ENCODE assay signal across 25 cellular contexts in the genomic region with DNA sequence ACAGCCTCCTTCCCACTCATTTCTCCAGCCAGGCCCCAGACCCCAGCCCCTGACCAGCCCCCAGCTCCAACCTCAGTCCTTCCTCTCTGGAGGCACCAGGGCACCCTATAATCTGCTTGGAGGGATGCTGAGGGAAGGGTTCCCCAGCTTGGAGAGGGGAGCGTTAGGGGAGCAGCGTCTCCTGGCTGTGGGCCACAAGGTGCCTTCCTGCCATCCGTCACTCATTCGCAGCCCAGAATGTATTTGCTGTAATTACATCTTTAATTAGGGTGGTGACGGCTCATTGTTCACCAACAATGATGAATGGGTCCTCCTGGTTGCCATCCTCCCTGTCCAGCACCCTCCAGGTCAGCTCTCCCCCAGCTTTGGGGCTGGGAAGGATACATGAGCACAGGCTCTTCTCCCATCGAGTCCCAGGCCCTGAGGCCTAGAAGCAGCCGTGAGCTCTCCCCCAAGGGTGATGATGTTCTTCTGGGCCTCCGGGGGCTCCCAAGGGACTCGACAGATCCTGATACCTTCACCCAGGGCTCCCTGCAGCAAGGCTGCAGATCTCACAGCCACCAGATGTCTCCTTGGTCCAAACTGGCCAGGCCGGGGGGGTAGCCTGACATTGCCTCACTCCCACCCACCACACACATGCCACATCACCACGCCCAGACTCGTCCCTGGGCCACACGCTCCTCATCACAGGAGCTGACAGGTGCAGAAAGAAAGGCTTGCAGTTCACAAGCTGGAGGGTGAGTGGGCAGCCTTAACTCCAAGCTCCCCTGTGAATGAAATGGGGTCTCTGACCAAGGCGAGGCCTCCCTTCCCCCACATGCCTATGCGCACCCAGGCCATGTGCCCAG. TPM values are rescaled to one million over a fixed set of nuclear protein-coding genes. Genes with fewer than 3 reads are reported as not detected.
DNase-seq lines count a peak whose midpoint lies in the region; ATAC-seq, FAIRE-seq and TF ChIP-seq lines count a peak whose summit lies in the region.
"Had no signal": no experiment of that assay in that cellular context is flagged by ENCODE, and none has a peak within 500 bp of the region (broad histone marks: within the 10 kb centered on the region; RNA-seq: fewer than 3 reads in every experiment).

No MANE protein-coding gene starts in this region.

- no peaks in the 10 kb centered on the region for H3K79me2 ChIP-seq in H1 (ENCODE audit: control insufficient read depth in 1 of 2, insufficient read depth in 2 of 2, low read length in 2 of 2)

- TF ChIP-seq EP300 in H1 (IDR thresholded peaks at IDR 0.05; ENCODE audit: borderline replicate concordance in 1 of 2, low read depth in 2 of 2, low read length in 2 of 2): no peak

- no peaks in the 10 kb centered on the region for H4K20me1 ChIP-seq in H1 (replicated peaks in 1 of 2; ENCODE audit: control insufficient read depth in 1 of 2, insufficient read depth in 2 of 2, low read length in 2 of 2)

- CTCF ChIA-PET in activated naive CD4-positive, alpha-beta T cell treated with anti-CD3 and anti-CD28 coated beads for 36 hours (lab: Charles Lee): interaction anchor here (1.3 to 1.5 kb wide), 2 partner anchors 10 to 347 kb away, joined by 3 read pairs; no protein-coding TSS in a partner anchor
- CTCF ChIA-PET in H1 (lab: Charles Lee; ENCODE audit: partially characterized antibody): interaction anchor here (0.9 to 8.5 kb wide), 10 partner anchors 9 to 369 kb away, joined by 3 to 65 read pairs (median 6); no protein-coding TSS in a partner anchor

- no peak overlapping the region for H3K4me2 ChIP-seq in H1 (ENCODE audit: insufficient read depth in 1 of 2, low read depth in 2 of 2, low read length in 2 of 2)

- no peak overlapping the region for H2AFZ ChIP-seq in H1 (ENCODE audit: low read length)

- no peak overlapping the region for H3K4me3 ChIP-seq in H1 (ENCODE audit: extremely low read depth in 1 of 4, insufficient read depth in 2 of 4, low read depth in 3 of 4, low read length in 4 of 4)
- H3K4me3 ChIP-seq: skin epidermis, transverse colon had no signal

- TF ChIP-seq CTCF in H1 (IDR thresholded peaks at IDR 0.05; ENCODE audit: control extremely low read depth in 1 of 3, insufficient read depth in 1 of 3, low read depth in 1 of 3, low read length in 3 of 3): no peak

- H3K27ac Mint-ChIP-seq in activated naive CD4-positive, alpha-beta T cell treated with anti-CD3 and anti-CD28 coated beads, Interleukin-2, amount 50 U/mL, for 72 hours: peak overlapping the region; percentile 29 to 60
- H3K27ac Mint-ChIP-seq in activated naive CD4-positive, alpha-beta T cell treated with anti-CD3 and anti-CD28 coated beads for 36 hours: no peak overlapping the region
- H3K27ac Mint-ChIP-seq: activated naive CD8-positive, alpha-beta T cell treated with anti-CD3 and anti-CD28 coated beads, Interleukin-2, amount 50 U/mL, for 24 hours; activated T-cell treated with anti-CD3 and anti-CD28 coated beads, Interleukin-2, amount 50 U/mL, for 72 hours; B cell had no signal

- no peak overlapping the region for H2BK20ac ChIP-seq in H1 (ENCODE audit: low read length)

- H3K4ac ChIP-seq in H1 (replicated peaks; ENCODE audit: insufficient read length, low read depth, low read length): no peak overlapping the region

- H3K36me3 Mint-ChIP-seq in activated naive CD4-positive, alpha-beta T cell treated with anti-CD3 and anti-CD28 coated beads, Interleukin-2, amount 50 U/mL, for 72 hours: no peaks in the 10 kb centered on the region
- H3K36me3 Mint-ChIP-seq in activated naive CD4-positive, alpha-beta T cell treated with anti-CD3 and anti-CD28 coated beads for 36 hours (ENCODE audit: low read depth): no peaks in the 10 kb centered on the region

- no peak overlapping the region for H4K91ac ChIP-seq in H1 (replicated peaks; ENCODE audit: insufficient read length, low read length)

- no peak for ATAC-seq in activated naive CD4-positive, alpha-beta T cell treated with anti-CD3 and anti-CD28 coated beads, Interleukin-2, amount 50 U/mL, for 72 hours
- no peak for ATAC-seq in HG02870 (IDR thresholded peaks at IDR 0.05; ENCODE audit: unreplicated experiment)
- ATAC-seq: activated naive CD8-positive, alpha-beta T cell treated with anti-CD3 and anti-CD28 coated beads, Interleukin-2, amount 50 U/mL, for 24 hours; activated T-cell treated with anti-CD3 and anti-CD28 coated beads, Interleukin-2, amount 50 U/mL, for 72 hours; PC-3 had no signal

- H3K27ac ChIP-seq in H1 (ENCODE audit: low read depth, low read length): no peak overlapping the region
- H3K27ac ChIP-seq: 22Rv1, skin epidermis, transverse colon, VCaP had no signal

- H3K27me3 ChIP-seq in H1 (replicated peaks in 1 of 4; ENCODE audit: control insufficient read depth in 3 of 4, extremely low read depth in 1 of 4, insufficient read depth in 3 of 4, low read length in 3 of 4): peaks cover 0 to 6% (median 5%) of the 10 kb centered on the region in 4 experiments; a peak in 4 of 7 replicates

- no peak overlapping the region for H2AK5ac ChIP-seq in H1 (ENCODE audit: low read depth, low read length)

- no peak for TF ChIP-seq RAD21 in H1 (IDR thresholded peaks at IDR 0.05 in 1 of 2, conservative IDR thresholded peaks at IDR 0.05 in 1 of 2; ENCODE audit: low read depth in 2 of 2, low read length in 2 of 2)

- WGBS in H1 (ENCODE audit: extremely low coverage in 1 of 2, insufficient coverage in 1 of 2, insufficient read length in 1 of 2, insufficient replicate concordance in 2 of 2, low coverage in 1 of 2, low lambda C conversion rate in 2 of 2, missing lambda C conversion rate in 1 of 2), 2 experiments: 91% methylated on average over 15 of the region's 15 CpGs; no CpG with 5 or more reads in 1 of the 2 experiments

- DNase-seq in NCI-H1092 treated with DMSO at 0.1 percent for 48 hours (lab: John Stamatoyannopoulos, UW) (peak; percentile 11), NCI-H1092 (lab: John Stamatoyannopoulos, UW) (no peak), H1 (ENCODE audit: low read depth in 1 of 2, low spot score in 2 of 2) (peak in 1 of 2 experiments; percentile 45), urothelium cell line (ENCODE audit: low spot score) (no peak), D341Med (ENCODE audit: low spot score) (no peak)
- no peak for DNase-seq in activated naive CD4-positive, alpha-beta T cell treated with anti-CD3 and anti-CD28 coated beads, Interleukin-2, amount 50 U/mL, for 72 hours (ENCODE audit: low spot score in 2 of 2)
- DNase-seq in activated naive CD4-positive, alpha-beta T cell treated with anti-CD3 and anti-CD28 coated beads for 36 hours: no peak
- DNase-seq: activated naive CD8-positive, alpha-beta T cell treated with anti-CD3 and anti-CD28 coated beads, Interleukin-2, amount 50 U/mL, for 24 hours; activated T-cell treated with anti-CD3 and anti-CD28 coated beads, Interleukin-2, amount 50 U/mL, for 72 hours; Kasumi-1; mammary epithelial cell; NCI-H2171 treated with DMSO at 0.1 percent for 48 hours; NCI-H526 treated with DMSO at 0.1 percent for 48 hours; PC-3; SIG-M5; stimulated activated CD4-positive, alpha-beta T cell treated with anti-CD3 and anti-CD28 coated beads, Interleukin-2, amount 100 ng/mL, for 24 hours; stimulated activated naive CD4-positive, alpha-beta T cell; T-helper 1 cell; transverse colon had no signal

- no peak overlapping the region for H4K8ac ChIP-seq in H1 (ENCODE audit: extremely low read depth, insufficient read depth, low read length)

- no peak overlapping the region for H2BK12ac ChIP-seq in H1 (ENCODE audit: low read depth, low read length)

- no peaks in the 10 kb centered on the region for H3K9me3 ChIP-seq in H1 (ENCODE audit: insufficient read depth in 2 of 2, low read depth in 1 of 2, low read length in 1 of 2)
- H3K9me3 ChIP-seq: transverse colon had no signal

- H3K4me3 Mint-ChIP-seq in activated naive CD4-positive, alpha-beta T cell treated with anti-CD3 and anti-CD28 coated beads for 36 hours: no peak overlapping the region
- H3K4me3 Mint-ChIP-seq: activated naive CD8-positive, alpha-beta T cell treated with anti-CD3 and anti-CD28 coated beads, Interleukin-2, amount 50 U/mL, for 24 hours; activated T-cell treated with anti-CD3 and anti-CD28 coated beads, Interleukin-2, amount 50 U/mL, for 72 hours; B cell; brain had no signal

- no peak for TF ChIP-seq POLR2A in H1 (IDR thresholded peaks at IDR 0.05; ENCODE audit: control extremely low read depth in 1 of 2, low read depth in 2 of 2, low read length in 2 of 2)

- no peaks in the 10 kb centered on the region for H3K9me3 Mint-ChIP-seq in activated naive CD4-positive, alpha-beta T cell treated with anti-CD3 and anti-CD28 coated beads, Interleukin-2, amount 50 U/mL, for 72 hours
- H3K9me3 Mint-ChIP-seq in activated naive CD4-positive, alpha-beta T cell treated with anti-CD3 and anti-CD28 coated beads for 36 hours: no peaks in the 10 kb centered on the region
- H3K9me3 Mint-ChIP-seq: activated naive CD8-positive, alpha-beta T cell treated with anti-CD3 and anti-CD28 coated beads, Interleukin-2, amount 50 U/mL, for 24 hours; activated T-cell treated with anti-CD3 and anti-CD28 coated beads, Interleukin-2, amount 50 U/mL, for 72 hours had no signal

- no peak overlapping the region for H3K14ac ChIP-seq in H1 (ENCODE audit: insufficient read length)

- H2BK5ac ChIP-seq in H1 (ENCODE audit: low read depth, low read length): no peak overlapping the region

- no peak overlapping the region for H4K5ac ChIP-seq in H1 (ENCODE audit: insufficient read length, low read depth, low read length)

- peaks cover 0 to 2% (median under 1%) of the 10 kb centered on the region in 4 experiments; a peak in 2 of 7 replicates for H3K4me1 ChIP-seq in H1 (replicated peaks in 1 of 4; ENCODE audit: control insufficient read depth in 3 of 4, insufficient read depth in 4 of 4, low read length in 3 of 4)

- peaks cover 15% of the 10 kb centered on the region for H3K27me3 Mint-ChIP-seq in activated naive CD4-positive, alpha-beta T cell treated with anti-CD3 and anti-CD28 coated beads for 36 hours (ENCODE audit: low read depth)

- H2BK15ac ChIP-seq in H1 (ENCODE audit: low read length): no peak overlapping the region

- no peak overlapping the region for H3K56ac ChIP-seq in H1 (replicated peaks; ENCODE audit: insufficient read length, low read depth, low read length)

- FAIRE-seq in H1 (lab: Jason Lieb, UNC) (no peak), urothelium cell line (lab: Jason Lieb, UNC) (peak; percentile 50)

- no peaks in the 10 kb centered on the region for H3K36me3 ChIP-seq in H1 (ENCODE audit: control insufficient read depth in 2 of 4, insufficient read depth in 4 of 4, low read length in 3 of 4)
- H3K36me3 ChIP-seq: transverse colon had no signal

- no peak overlapping the region for H2BK120ac ChIP-seq in H1 (replicated peaks; ENCODE audit: low read depth, low read length)

- H3K23me2 ChIP-seq in H1 (ENCODE audit: low read depth, low read length): no peaks in the 10 kb centered on the region; the same call in 1 of the 2 replicates

- H3K23ac ChIP-seq in H1 (ENCODE audit: insufficient read length): no peak overlapping the region

- peaks cover 17% of the 10 kb centered on the region for H3K4me1 Mint-ChIP-seq in activated naive CD4-positive, alpha-beta T cell treated with anti-CD3 and anti-CD28 coated beads for 36 hours (ENCODE audit: low read depth)

- H3K9ac ChIP-seq in H1 (replicated peaks in 1 of 4; ENCODE audit: extremely low read depth in 1 of 4, low read depth in 3 of 4, low read length in 3 of 4): no peak overlapping the region

- H3K79me1 ChIP-seq in H1 (ENCODE audit: low read depth, low read length): no peaks in the 10 kb centered on the region

- POLR2A ChIA-PET in H1 (lab: Charles Lee; ENCODE audit: partially characterized antibody): interaction anchor here (0.6 to 2.8 kb wide), 3 partner anchors 12 to 76 kb away, joined by 3 to 9 read pairs (median 4); no protein-coding TSS in a partner anchor

- no peak overlapping the region for H3K18ac ChIP-seq in H1 (ENCODE audit: extremely low read depth, low read length)

- intact Hi-C loops in activated naive CD4-positive, alpha-beta T cell treated with anti-CD3 and anti-CD28 coated beads for 36 hours (cut with micrococcal nuclease): no loop called here

RNA-seq across cellular contexts. Expression of a gene that starts 26.8 kb away (rescaled TPM):
- total RNA-seq in activated naive CD4-positive, alpha-beta T cell treated with anti-CD3 and anti-CD28 coated beads, Interleukin-2, amount 50 U/mL, for 72 hours: 10 to 100 TPM; 31.4 to 43.0 TPM
- total RNA-seq in activated naive CD4-positive, alpha-beta T cell treated with anti-CD3 and anti-CD28 coated beads for 36 hours: 10 to 100 TPM; 28.1 to 29.0 TPM
- total RNA-seq in H1 (2021; fragmentation: NEBNext Ultra II Directional; extraction: Animal tissue kit (Norgen Biotek cat#: 25700)): 26.1 and 26.8 TPM in 2 replicates
- polyA plus RNA-seq in H1 (2011; rRNA removed): 45.9 and 69.5 TPM in 2 replicates
- 40.2 TPM for polyA plus RNA-seq in H1 (2011; cell fraction: cytosol; rRNA removed)
- polyA plus RNA-seq in H1 (2011; cell fraction: nucleus; rRNA removed): 78.2 TPM
- polyA plus RNA-seq in H1 (2012, experiment 1 of 2): 22.9 to 29.5 TPM (median 25.5 TPM) in 4 replicates
- 21.8 TPM for polyA plus RNA-seq in H1 (2012, experiment 2 of 2)
- 16.7 TPM for polyA plus RNA-seq in H1 (2013, experiment 1 of 2)
- polyA plus RNA-seq in H1 (2013, experiment 2 of 2): 14.7 TPM
- 41.7 and 64.6 TPM in 2 replicates for polyA minus RNA-seq in H1 (2011; rRNA and poly(A)+ RNA removed)
- polyA minus RNA-seq in H1 (2011; cell fraction: cytosol; rRNA and poly(A)+ RNA removed): 26.7 TPM
- 46.5 TPM for polyA minus RNA-seq in H1 (2011; cell fraction: nucleus; rRNA and poly(A)+ RNA removed)

RNA-seq across cellular contexts. Expression of a gene that starts 26.8 kb away (rescaled TPM):
- total RNA-seq in activated naive CD4-positive, alpha-beta T cell treated with anti-CD3 and anti-CD28 coated beads, Interleukin-2, amount 50 U/mL, for 72 hours: 10 to 100 TPM in 1 of 2 donors, 1 to 10 TPM in 1; 3.1 to 23.9 TPM
- total RNA-seq in activated naive CD4-positive, alpha-beta T cell treated with anti-CD3 and anti-CD28 coated beads for 36 hours: 10 to 100 TPM; 13.8 to 14.1 TPM
- total RNA-seq in H1 (2021; fragmentation: NEBNext Ultra II Directional; extraction: Animal tissue kit (Norgen Biotek cat#: 25700)): 18.8 and 21.2 TPM in 2 replicates
- 25.2 and 31.4 TPM in 2 replicates for polyA plus RNA-seq in H1 (2011; rRNA removed)
- polyA plus RNA-seq in H1 (2011; cell fraction: cytosol; rRNA removed): 46.4 TPM
- 19.5 TPM for polyA plus RNA-seq in H1 (2011; cell fraction: nucleus; rRNA removed)
- 31.3 to 40.4 TPM (median 36.3 TPM) in 4 replicates for polyA plus RNA-seq in H1 (2012, experiment 1 of 2)
- 12.0 TPM for polyA plus RNA-seq in H1 (2012, experiment 2 of 2)
- 23.2 TPM for polyA plus RNA-seq in H1 (2013, experiment 1 of 2)
- 25.8 TPM for polyA plus RNA-seq in H1 (2013, experiment 2 of 2)
- 10.9 and 16.1 TPM in 2 replicates for polyA minus RNA-seq in H1 (2011; rRNA and poly(A)+ RNA removed)
- polyA minus RNA-seq in H1 (2011; cell fraction: cytosol; rRNA and poly(A)+ RNA removed): 4.7 TPM
- 6.5 TPM for polyA minus RNA-seq in H1 (2011; cell fraction: nucleus; rRNA and poly(A)+ RNA removed)
